28 cellular contexts compared by ENCODE assay signal in the genomic region with DNA sequence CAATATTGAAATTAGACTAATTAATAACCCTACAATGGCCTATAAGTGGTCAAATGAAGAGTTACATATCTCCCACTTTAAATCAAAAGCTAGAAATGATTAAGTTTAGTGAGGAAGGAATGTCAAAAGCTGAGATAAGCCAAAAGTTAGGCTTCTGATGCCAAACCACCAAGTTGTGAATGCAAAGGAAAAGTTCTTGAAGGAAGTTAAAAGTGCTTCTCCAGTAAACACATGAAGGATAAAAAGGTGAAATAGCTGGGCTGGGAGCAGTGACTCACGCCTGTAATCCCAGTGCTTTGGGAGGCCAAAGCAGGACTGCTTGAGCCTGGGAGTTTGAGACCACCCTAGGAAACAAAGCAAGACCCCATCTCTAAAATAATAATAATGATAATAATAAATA.
"Had no signal": no experiment of that assay in that cellular context is flagged by ENCODE, and none has a peak within 500 bp of the region (broad histone marks: within the 10 kb centered on the region; RNA-seq: fewer than 3 reads in every experiment).

No MANE protein-coding gene starts in this region.

- H3K4me2 ChIP-seq: hepatocyte had no signal

- H3K36me3 ChIP-seq: prostate gland had no signal

- H3K4me3 ChIP-seq: coronary artery, esophagus squamous epithelium, gastroesophageal sphincter, heart left ventricle, hepatocyte, left ventricle myocardium inferior, lower lobe of right lung, prostate gland, right atrium auricular region, sigmoid colon, stomach, testis, tibial artery had no signal

- DNase-seq: dermis blood vessel endothelial cell; effector memory CD8-positive, alpha-beta T cell; erythroblast; esophagus squamous epithelium; foreskin keratinocyte; heart left ventricle; left cardiac atrium; left ventricle myocardium inferior; lower lobe of right lung; naive thymus-derived CD8-positive, alpha-beta T cell; nephron progenitor cell; nucleus accumbens; sigmoid colon; stimulated activated CD4-positive, alpha-beta T cell treated with anti-CD3 and anti-CD28 coated beads, Interleukin-2, amount 100 ng/mL, for 24 hours; stimulated activated CD4-positive, alpha-beta T cell treated with anti-CD3 and anti-CD28 coated beads, Interleukin-4, amount 100 ng/mL, for 24 hours; stimulated activated naive CD4-positive, alpha-beta T cell treated with Interleukin-2 at 50 U/mL for 16 hours; stomach; testis; tibial artery had no signal

- ATAC-seq: effector memory CD8-positive, alpha-beta T cell; foreskin keratinocyte; gastroesophageal sphincter; heart left ventricle; left cardiac atrium; lower lobe of right lung; naive thymus-derived CD8-positive, alpha-beta T cell; stimulated activated effector memory CD8-positive, alpha-beta T cell treated with anti-CD3 and anti-CD28 coated beads, Interleukin-12 subunit alpha, Interleukin-12 subunit beta, amount 100 ng/mL, for 72 hours had no signal

- H3K4me3 Mint-ChIP-seq: effector memory CD8-positive, alpha-beta T cell; naive thymus-derived CD8-positive, alpha-beta T cell; nephron progenitor cell; stimulated activated effector memory CD8-positive, alpha-beta T cell treated with anti-CD3 and anti-CD28 coated beads, Interleukin-12 subunit alpha, Interleukin-12 subunit beta, amount 100 ng/mL, for 72 hours; type B pancreatic cell had no signal

- H3K9me3 ChIP-seq: esophagus squamous epithelium, gastroesophageal sphincter, lower lobe of right lung, prostate gland, sigmoid colon, testis, tibial artery had no signal

- H3K9me3 Mint-ChIP-seq: effector memory CD8-positive, alpha-beta T cell; stimulated activated effector memory CD8-positive, alpha-beta T cell treated with anti-CD3 and anti-CD28 coated beads, Interleukin-12 subunit alpha, Interleukin-12 subunit beta, amount 100 ng/mL, for 72 hours had no signal

- H3K4me1 Mint-ChIP-seq: nephron progenitor cell; stimulated activated effector memory CD8-positive, alpha-beta T cell treated with anti-CD3 and anti-CD28 coated beads, Interleukin-12 subunit alpha, Interleukin-12 subunit beta, amount 100 ng/mL, for 72 hours had no signal

- FAIRE-seq: endometrium, islet of Langerhans had no signal

- H3K79me2 ChIP-seq: hepatocyte had no signal

- H3K4me1 ChIP-seq: esophagus squamous epithelium, foreskin keratinocyte, gastroesophageal sphincter, heart left ventricle, left ventricle myocardium inferior, lower lobe of right lung, prostate gland, right atrium auricular region, sigmoid colon, testis, tibial artery had no signal

- H3K27me3 Mint-ChIP-seq: effector memory CD8-positive, alpha-beta T cell; naive thymus-derived CD8-positive, alpha-beta T cell; type B pancreatic cell had no signal

- H3K27me3 ChIP-seq: esophagus squamous epithelium, foreskin keratinocyte, gastroesophageal sphincter, heart left ventricle, hepatocyte, right atrium auricular region, sigmoid colon, stomach, testis, tibial artery had no signal

- H2AFZ ChIP-seq: hepatocyte had no signal

- H3K27ac ChIP-seq: coronary artery, esophagus squamous epithelium, foreskin keratinocyte, gastroesophageal sphincter, heart left ventricle, hepatocyte, left ventricle myocardium inferior, lower lobe of right lung, prostate gland, right atrium auricular region, sigmoid colon, stomach, testis, tibial artery had no signal

- H3K27ac Mint-ChIP-seq: effector memory CD8-positive, alpha-beta T cell; naive thymus-derived CD8-positive, alpha-beta T cell; nephron progenitor cell; stimulated activated effector memory CD8-positive, alpha-beta T cell treated with anti-CD3 and anti-CD28 coated beads, Interleukin-12 subunit alpha, Interleukin-12 subunit beta, amount 100 ng/mL, for 72 hours; type B pancreatic cell had no signal
